In genomic region chr18:63155169-63155852, GRCh38 we compare ENCODE assay signal across 8 cellular contexts.
DNase-seq lines count a peak whose midpoint lies in the region; ATAC-seq and TF ChIP-seq lines count a peak whose summit lies in the region.

No MANE protein-coding gene starts in this region.

- ATAC-seq in GM19025 (IDR thresholded peaks at IDR 0.05; ENCODE audit: low read depth, unreplicated experiment) (peak; percentile 28), HG03196 (IDR thresholded peaks at IDR 0.05; ENCODE audit: unreplicated experiment) (peak; percentile 35)
- ATAC-seq in activated CD8-positive, alpha-beta T cell treated with anti-CD3 and anti-CD28 coated beads for 36 hours: peak; percentile 62
- ATAC-seq in effector memory CD8-positive, alpha-beta T cell (replicated peaks): peak; percentile 83
- peak; percentile 74 to 77 for ATAC-seq in naive thymus-derived CD8-positive, alpha-beta T cell

- TF ChIP-seq CTCF in AG09319 (IDR thresholded peaks at IDR 0.05; ENCODE audit: low read depth, low read length): peak; percentile 44
- peak; percentile 91 for TF ChIP-seq CTCF in activated CD8-positive, alpha-beta T cell treated with anti-CD3 and anti-CD28 coated beads for 36 hours (IDR thresholded peaks at IDR 0.05)

- POLR2A ChIA-PET in activated CD8-positive, alpha-beta T cell treated with anti-CD3 and anti-CD28 coated beads for 36 hours (lab: Charles Lee): interaction anchor here (0.7 to 7.1 kb wide), 15 partner anchors 13 to 167 kb away, joined by 3 to 59 read pairs (median 6); partner anchors contain the start of gene BCL2
- POLR2A ChIA-PET in naive thymus-derived CD8-positive, alpha-beta T cell (lab: Charles Lee): interaction anchor here (0.6 to 7.5 kb wide), 12 partner anchors 17 to 267 kb away, joined by 3 to 58 read pairs (median 4); partner anchors contain the start of genes BCL2 and VPS4B

- peak overlapping the region; percentile 85 for H3K4me3 Mint-ChIP-seq in activated CD8-positive, alpha-beta T cell treated with anti-CD3 and anti-CD28 coated beads for 36 hours
- peak overlapping the region; percentile 79 to 82 for H3K4me3 Mint-ChIP-seq in effector memory CD8-positive, alpha-beta T cell
- H3K4me3 Mint-ChIP-seq in naive thymus-derived CD8-positive, alpha-beta T cell: peak overlapping the region; percentile 75 to 94 (median 86)
- H3K4me3 Mint-ChIP-seq in stimulated activated naive CD8-positive, alpha-beta T cell treated with anti-CD3 and anti-CD28 coated beads, Interleukin-15, Interleukin-2, amounts not matched to agents 100 ng/mL and 50 ng/mL, for 24 hours: peak overlapping the region; percentile 83

- H3K27me3 Mint-ChIP-seq in activated CD8-positive, alpha-beta T cell treated with anti-CD3 and anti-CD28 coated beads for 36 hours: no peaks in the 10 kb centered on the region
- H3K27me3 Mint-ChIP-seq in effector memory CD8-positive, alpha-beta T cell: no peaks in the 10 kb centered on the region
- H3K27me3 Mint-ChIP-seq in naive thymus-derived CD8-positive, alpha-beta T cell: no peaks in the 10 kb centered on the region
- no peaks in the 10 kb centered on the region for H3K27me3 Mint-ChIP-seq in stimulated activated naive CD8-positive, alpha-beta T cell treated with anti-CD3 and anti-CD28 coated beads, Interleukin-15, Interleukin-2, amounts not matched to agents 100 ng/mL and 50 ng/mL, for 24 hours

- intact Hi-C loops in activated CD8-positive, alpha-beta T cell treated with anti-CD3 and anti-CD28 coated beads for 36 hours (cut with micrococcal nuclease): loop anchor here (2.0 to 10.0 kb wide), 3 partner anchors 17 to 147 kb away; no protein-coding TSS in a partner anchor

- peaks cover 73% of the 10 kb centered on the region for H3K36me3 Mint-ChIP-seq in activated CD8-positive, alpha-beta T cell treated with anti-CD3 and anti-CD28 coated beads for 36 hours (ENCODE audit: low read depth)
- peaks cover 16% of the 10 kb centered on the region for H3K36me3 Mint-ChIP-seq in effector memory CD8-positive, alpha-beta T cell (ENCODE audit: insufficient read depth)
- H3K36me3 Mint-ChIP-seq in naive thymus-derived CD8-positive, alpha-beta T cell: no peaks in the 10 kb centered on the region
- H3K36me3 Mint-ChIP-seq in stimulated activated naive CD8-positive, alpha-beta T cell treated with anti-CD3 and anti-CD28 coated beads, Interleukin-15, Interleukin-2, amounts not matched to agents 100 ng/mL and 50 ng/mL, for 24 hours (ENCODE audit: low read depth): peaks cover 15% of the 10 kb centered on the region

- no peaks in the 10 kb centered on the region for H3K9me3 Mint-ChIP-seq in activated CD8-positive, alpha-beta T cell treated with anti-CD3 and anti-CD28 coated beads for 36 hours
- no peaks in the 10 kb centered on the region for H3K9me3 Mint-ChIP-seq in effector memory CD8-positive, alpha-beta T cell
- H3K9me3 Mint-ChIP-seq in naive thymus-derived CD8-positive, alpha-beta T cell: no peaks in the 10 kb centered on the region
- H3K9me3 Mint-ChIP-seq in stimulated activated naive CD8-positive, alpha-beta T cell treated with anti-CD3 and anti-CD28 coated beads, Interleukin-15, Interleukin-2, amounts not matched to agents 100 ng/mL and 50 ng/mL, for 24 hours: no peaks in the 10 kb centered on the region

- DNase-seq in AG09319 (ENCODE audit: extremely low read depth, low read depth): no peak
- DNase-seq in NCI-H345 treated with DMSO at 0.1 percent for 48 hours (lab: John Stamatoyannopoulos, UW; ENCODE audit: unreplicated experiment): peak; percentile 96
- peak; percentile 92 for DNase-seq in activated CD8-positive, alpha-beta T cell treated with anti-CD3 and anti-CD28 coated beads for 36 hours
- peak; percentile 75 to 79 (median 76) for DNase-seq in effector memory CD8-positive, alpha-beta T cell
- peak; percentile 58 to 90 (median 78) for DNase-seq in naive thymus-derived CD8-positive, alpha-beta T cell

- CTCF ChIA-PET in activated CD8-positive, alpha-beta T cell treated with anti-CD3 and anti-CD28 coated beads for 36 hours (lab: Charles Lee): interaction anchor here (0.7 to 4.1 kb wide), 27 partner anchors 9 to 176 kb away, joined by 3 to 36 read pairs (median 4); partner anchors contain the start of gene BCL2

- peaks cover 97% of the 10 kb centered on the region for H3K4me1 Mint-ChIP-seq in activated CD8-positive, alpha-beta T cell treated with anti-CD3 and anti-CD28 coated beads for 36 hours (ENCODE audit: low read depth)
- H3K4me1 Mint-ChIP-seq in effector memory CD8-positive, alpha-beta T cell (ENCODE audit: low read depth in 2 of 2): peaks cover 80 to 96% of the 10 kb centered on the region in 2 donors
- peaks cover 61 to 100% (median 97%) of the 10 kb centered on the region in 4 donors for H3K4me1 Mint-ChIP-seq in naive thymus-derived CD8-positive, alpha-beta T cell
- peaks cover 100% of the 10 kb centered on the region for H3K4me1 Mint-ChIP-seq in stimulated activated naive CD8-positive, alpha-beta T cell treated with anti-CD3 and anti-CD28 coated beads, Interleukin-15, Interleukin-2, amounts not matched to agents 100 ng/mL and 50 ng/mL, for 24 hours (ENCODE audit: low read depth)

- H3K27ac Mint-ChIP-seq in activated CD8-positive, alpha-beta T cell treated with anti-CD3 and anti-CD28 coated beads for 36 hours: peak overlapping the region; percentile 99
- H3K27ac Mint-ChIP-seq in effector memory CD8-positive, alpha-beta T cell: peak overlapping the region; percentile 97 to 99
- H3K27ac Mint-ChIP-seq in naive thymus-derived CD8-positive, alpha-beta T cell: peak overlapping the region; percentile 94 to 100 (median 98)
- H3K27ac Mint-ChIP-seq in stimulated activated naive CD8-positive, alpha-beta T cell treated with anti-CD3 and anti-CD28 coated beads, Interleukin-15, Interleukin-2, amounts not matched to agents 100 ng/mL and 50 ng/mL, for 24 hours: peak overlapping the region; percentile 100

Comparison
In these comparisons a context has a peak if more than half of its experiments do, and no peak if none do; other contexts are left out.
1. ATAC-seq: peak in every context shown above with its lines; median percentile 83 in effector memory CD8-positive, alpha-beta T cell; 76 in naive thymus-derived CD8-positive, alpha-beta T cell; 62 in activated CD8-positive, alpha-beta T cell treated with anti-CD3 and anti-CD28 coated beads for 36 hours; 35 in HG03196; 28 in GM19025.